1 cellular context compared by ENCODE assay signal in the genomic region with DNA sequence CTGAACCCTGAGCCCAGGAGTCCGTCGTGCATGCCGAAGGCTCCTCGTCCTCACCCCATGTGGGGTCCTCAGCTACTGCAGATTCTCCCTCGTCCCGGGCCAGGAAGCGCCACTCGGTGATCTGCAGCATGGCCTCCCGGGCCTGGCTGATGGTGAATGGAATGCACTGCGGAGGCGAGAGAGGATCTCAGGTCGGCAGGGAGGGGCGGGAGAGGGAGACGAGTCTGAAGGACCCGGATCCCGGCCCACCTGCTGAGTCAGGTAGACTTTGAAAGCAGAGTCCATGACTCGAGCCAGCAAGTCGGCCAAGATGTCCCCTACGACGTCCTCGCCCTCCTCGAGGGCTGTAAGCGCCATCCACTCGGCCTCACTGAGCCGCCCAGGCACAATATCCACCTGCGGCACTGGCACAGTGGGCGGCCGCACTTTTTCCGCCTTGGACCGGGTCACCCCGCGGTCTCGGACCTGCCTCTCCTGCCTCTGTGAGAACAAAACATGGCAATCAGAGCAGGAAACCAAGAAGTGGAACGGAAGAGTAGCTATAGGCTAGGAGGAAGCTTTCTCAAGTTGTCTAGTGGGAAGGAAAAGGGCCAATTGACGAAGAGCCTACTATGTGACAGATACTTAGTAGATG.
A peak's percentile ranks its signal among the peaks of the same experiment; 100 is the strongest.
TF ChIP-seq lines count a peak whose summit lies in the region.

No MANE protein-coding gene starts in this region.

TF ChIP-seq in K562, 482 proteins besides CTCF, POLR2A, EP300 and RAD21:
- TF ChIP-seq ZKSCAN1 (IDR thresholded peaks at IDR 0.05; ENCODE audit: low read depth, low read length), result 0 out of 2 replicates have a peak, but pooled peaks have one; percentile 28
- TF ChIP-seq LEF1 (IDR thresholded peaks at IDR 0.05), result no peak
- TF ChIP-seq KHSRP (IDR thresholded peaks at IDR 0.05), result no peak
- TF ChIP-seq, protein P1, sequence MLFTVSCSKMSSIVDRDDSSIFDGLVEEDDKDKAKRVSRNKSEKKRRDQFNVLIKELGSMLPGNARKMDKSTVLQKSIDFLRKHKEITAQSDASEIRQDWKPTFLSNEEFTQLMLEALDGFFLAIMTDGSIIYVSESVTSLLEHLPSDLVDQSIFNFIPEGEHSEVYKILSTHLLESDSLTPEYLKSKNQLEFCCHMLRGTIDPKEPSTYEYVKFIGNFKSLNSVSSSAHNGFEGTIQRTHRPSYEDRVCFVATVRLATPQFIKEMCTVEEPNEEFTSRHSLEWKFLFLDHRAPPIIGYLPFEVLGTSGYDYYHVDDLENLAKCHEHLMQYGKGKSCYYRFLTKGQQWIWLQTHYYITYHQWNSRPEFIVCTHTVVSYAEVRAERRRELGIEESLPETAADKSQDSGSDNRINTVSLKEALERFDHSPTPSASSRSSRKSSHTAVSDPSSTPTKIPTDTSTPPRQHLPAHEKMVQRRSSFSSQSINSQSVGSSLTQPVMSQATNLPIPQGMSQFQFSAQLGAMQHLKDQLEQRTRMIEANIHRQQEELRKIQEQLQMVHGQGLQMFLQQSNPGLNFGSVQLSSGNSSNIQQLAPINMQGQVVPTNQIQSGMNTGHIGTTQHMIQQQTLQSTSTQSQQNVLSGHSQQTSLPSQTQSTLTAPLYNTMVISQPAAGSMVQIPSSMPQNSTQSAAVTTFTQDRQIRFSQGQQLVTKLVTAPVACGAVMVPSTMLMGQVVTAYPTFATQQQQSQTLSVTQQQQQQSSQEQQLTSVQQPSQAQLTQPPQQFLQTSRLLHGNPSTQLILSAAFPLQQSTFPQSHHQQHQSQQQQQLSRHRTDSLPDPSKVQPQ (CRISPR knock-in tag; IDR thresholded peaks at IDR 0.05; ENCODE audit: borderline replicate concordance), result no peak
- TF ChIP-seq, protein P2, sequence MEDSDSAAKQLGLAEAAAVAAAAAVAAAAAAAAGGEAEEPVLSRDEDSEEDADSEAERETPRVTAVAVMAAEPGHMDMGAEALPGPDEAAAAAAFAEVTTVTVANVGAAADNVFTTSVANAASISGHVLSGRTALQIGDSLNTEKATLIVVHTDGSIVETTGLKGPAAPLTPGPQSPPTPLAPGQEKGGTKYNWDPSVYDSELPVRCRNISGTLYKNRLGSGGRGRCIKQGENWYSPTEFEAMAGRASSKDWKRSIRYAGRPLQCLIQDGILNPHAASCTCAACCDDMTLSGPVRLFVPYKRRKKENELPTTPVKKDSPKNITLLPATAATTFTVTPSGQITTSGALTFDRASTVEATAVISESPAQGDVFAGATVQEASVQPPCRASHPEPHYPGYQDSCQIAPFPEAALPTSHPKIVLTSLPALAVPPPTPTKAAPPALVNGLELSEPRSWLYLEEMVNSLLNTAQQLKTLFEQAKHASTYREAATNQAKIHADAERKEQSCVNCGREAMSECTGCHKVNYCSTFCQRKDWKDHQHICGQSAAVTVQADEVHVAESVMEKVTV (CRISPR knock-in tag; IDR thresholded peaks at IDR 0.05), result no peak
- TF ChIP-seq, protein P3, sequence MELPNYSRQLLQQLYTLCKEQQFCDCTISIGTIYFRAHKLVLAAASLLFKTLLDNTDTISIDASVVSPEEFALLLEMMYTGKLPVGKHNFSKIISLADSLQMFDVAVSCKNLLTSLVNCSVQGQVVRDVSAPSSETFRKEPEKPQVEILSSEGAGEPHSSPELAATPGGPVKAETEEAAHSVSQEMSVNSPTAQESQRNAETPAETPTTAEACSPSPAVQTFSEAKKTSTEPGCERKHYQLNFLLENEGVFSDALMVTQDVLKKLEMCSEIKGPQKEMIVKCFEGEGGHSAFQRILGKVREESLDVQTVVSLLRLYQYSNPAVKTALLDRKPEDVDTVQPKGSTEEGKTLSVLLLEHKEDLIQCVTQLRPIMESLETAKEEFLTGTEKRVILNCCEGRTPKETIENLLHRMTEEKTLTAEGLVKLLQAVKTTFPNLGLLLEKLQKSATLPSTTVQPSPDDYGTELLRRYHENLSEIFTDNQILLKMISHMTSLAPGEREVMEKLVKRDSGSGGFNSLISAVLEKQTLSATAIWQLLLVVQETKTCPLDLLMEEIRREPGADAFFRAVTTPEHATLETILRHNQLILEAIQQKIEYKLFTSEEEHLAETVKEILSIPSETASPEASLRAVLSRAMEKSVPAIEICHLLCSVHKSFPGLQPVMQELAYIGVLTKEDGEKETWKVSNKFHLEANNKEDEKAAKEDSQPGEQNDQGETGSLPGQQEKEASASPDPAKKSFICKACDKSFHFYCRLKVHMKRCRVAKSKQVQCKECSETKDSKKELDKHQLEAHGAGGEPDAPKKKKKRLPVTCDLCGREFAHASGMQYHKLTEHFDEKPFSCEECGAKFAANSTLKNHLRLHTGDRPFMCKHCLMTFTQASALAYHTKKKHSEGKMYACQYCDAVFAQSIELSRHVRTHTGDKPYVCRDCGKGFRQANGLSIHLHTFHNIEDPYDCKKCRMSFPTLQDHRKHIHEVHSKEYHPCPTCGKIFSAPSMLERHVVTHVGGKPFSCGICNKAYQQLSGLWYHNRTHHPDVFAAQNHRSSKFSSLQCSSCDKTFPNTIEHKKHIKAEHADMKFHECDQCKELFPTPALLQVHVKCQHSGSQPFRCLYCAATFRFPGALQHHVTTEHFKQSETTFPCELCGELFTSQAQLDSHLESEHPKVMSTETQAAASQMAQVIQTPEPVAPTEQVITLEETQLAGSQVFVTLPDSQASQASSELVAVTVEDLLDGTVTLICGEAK (IDR thresholded peaks at IDR 0.05), result no peak
- TF ChIP-seq, protein P3 (CRISPR knock-in tag; IDR thresholded peaks at IDR 0.05), result no peak
